21 cellular contexts compared by ENCODE assay signal in the genomic region with DNA sequence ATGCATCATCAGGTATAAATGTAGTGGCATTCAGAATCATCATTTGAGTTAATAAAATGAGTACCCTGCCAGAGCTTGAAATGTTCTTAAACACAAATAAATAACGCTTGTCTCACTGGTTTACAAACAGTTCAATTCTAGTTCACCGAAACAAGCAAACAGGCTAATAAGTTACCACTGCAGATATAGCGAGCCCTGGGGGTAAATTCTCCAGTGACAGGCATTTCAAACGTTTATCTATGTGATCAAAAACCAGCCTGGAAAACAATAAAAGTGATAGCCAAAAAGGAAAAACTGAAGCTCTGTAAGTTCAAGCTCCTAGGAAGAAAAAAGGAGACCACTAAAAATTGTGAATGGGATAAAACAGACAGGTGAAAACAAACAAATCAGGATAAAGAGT.
DNase-seq lines count a peak whose midpoint lies in the region; ATAC-seq and TF ChIP-seq lines count a peak whose summit lies in the region.
"Had no signal": no experiment of that assay in that cellular context is flagged by ENCODE, and none has a peak within 500 bp of the region (broad histone marks: within the 10 kb centered on the region; RNA-seq: fewer than 3 reads in every experiment).

No MANE protein-coding gene starts in this region.

- TF ChIP-seq CTCF in C4-2B (conservative IDR thresholded peaks at IDR 0.05) = no peak
- TF ChIP-seq CTCF in PC-9 (conservative IDR thresholded peaks at IDR 0.05) = no peak
- TF ChIP-seq CTCF in type B pancreatic cell (conservative IDR thresholded peaks at IDR 0.05) = no peak

- no peak overlapping the region for H3K23ac ChIP-seq in mesendoderm (ENCODE audit: low read length)

- no peak for ATAC-seq in left cardiac atrium
- ATAC-seq: Panc1 had no signal

- H3K56ac ChIP-seq in mesendoderm (ENCODE audit: low read length) = no peak overlapping the region

- no peak overlapping the region for H3K4ac ChIP-seq in mesendoderm (ENCODE audit: low read depth, low read length)

- no CpG with 5 or more reads among the region's 4 CpGs for WGBS in mesendoderm (ENCODE audit: extremely low coverage, insufficient coverage, low lambda C conversion rate)

- H2BK120ac ChIP-seq in mesendoderm (ENCODE audit: low read depth, low read length) = no peak overlapping the region

- H3K4me2 ChIP-seq in PC-9 (peak overlapping the region; percentile 1; the same call in 1 of the 2 replicates), mesendoderm (ENCODE audit: low read length) (no peak overlapping the region)
- H3K4me2 ChIP-seq: BLaER1 had no signal

- peak overlapping the region; percentile 40 for H3K4me3 Mint-ChIP-seq in type B pancreatic cell
- H3K4me3 Mint-ChIP-seq: CD4-positive, alpha-beta memory T cell had no signal

- H3K4me1 ChIP-seq in PC-9 (replicated peaks; ENCODE audit: insufficient read depth) = peaks cover 42% of the 10 kb centered on the region
- peaks cover 14% of the 10 kb centered on the region for H3K4me1 ChIP-seq in mesendoderm (ENCODE audit: control insufficient read depth, low read depth, low read length)

- no peak overlapping the region for H2BK15ac ChIP-seq in mesendoderm (replicated peaks; ENCODE audit: low read depth)

- H3K27me3 ChIP-seq in PC-9 (ENCODE audit: insufficient read depth, low read depth) = no peaks in the 10 kb centered on the region
- no peaks in the 10 kb centered on the region for H3K27me3 ChIP-seq in mesendoderm (ENCODE audit: insufficient read depth, low read length, poor library complexity)
- H3K27me3 ChIP-seq: BLaER1, SJSA1 had no signal

- H4K5ac ChIP-seq in mesendoderm (ENCODE audit: low read length) = no peak overlapping the region

- no peak overlapping the region for H4K8ac ChIP-seq in mesendoderm (ENCODE audit: low read depth, low read length)

- peaks cover 11% of the 10 kb centered on the region for H3K9me3 Mint-ChIP-seq in type B pancreatic cell

- no peak overlapping the region for H3K18ac ChIP-seq in mesendoderm (ENCODE audit: low read length)

- H3K9me2 ChIP-seq in PC-9 (ENCODE audit: insufficient read depth) = no peaks in the 10 kb centered on the region

- peaks cover 45% of the 10 kb centered on the region for H3K4me1 Mint-ChIP-seq in type B pancreatic cell (ENCODE audit: unreplicated experiment)

- H3F3A ChIP-seq in PC-9 (ENCODE audit: insufficient read depth, low read depth) = peaks cover 12% of the 10 kb centered on the region; the same call in 1 of the 2 replicates

- no peaks in the 10 kb centered on the region for H3K79me2 ChIP-seq in PC-9 (ENCODE audit: low read depth)
- no peaks in the 10 kb centered on the region for H3K79me2 ChIP-seq in mesendoderm (ENCODE audit: control insufficient read depth, insufficient read depth, low read length)

- CTCF ChIA-PET in PC-9 (lab: Charles Lee) = interaction anchor here (0.5 to 0.6 kb wide), 3 partner anchors 68 to 571 kb away, joined by 3 to 5 read pairs (median 4); no protein-coding TSS in a partner anchor

- H3K27ac Mint-ChIP-seq in type B pancreatic cell = peak overlapping the region; percentile 95

- no peak overlapping the region for H3K9ac ChIP-seq in mesendoderm (ENCODE audit: low read length)
- H3K9ac ChIP-seq: BLaER1, GM23248 had no signal

- H3K4me3 ChIP-seq in PC-9 = no peak overlapping the region
- no peak overlapping the region for H3K4me3 ChIP-seq in mesendoderm (ENCODE audit: low read length)
- H3K4me3 ChIP-seq: BLaER1, GM23248, SJSA1 had no signal

- BruUV-seq in PC-9 (replicated peaks; lab: Mats Ljungman, UMichigan) = no TSS peak

- no peaks in the 10 kb centered on the region for H3K27me3 Mint-ChIP-seq in type B pancreatic cell
- H3K27me3 Mint-ChIP-seq: CD4-positive, alpha-beta memory T cell had no signal

- no peak overlapping the region for H2AK5ac ChIP-seq in mesendoderm (ENCODE audit: low read length)

- peaks cover 2% of the 10 kb centered on the region; the same call in 1 of the 2 replicates for H3K9me3 ChIP-seq in PC-9 (ENCODE audit: insufficient read depth, low read depth)
- H3K9me3 ChIP-seq: BLaER1, SJSA1 had no signal

- no peak overlapping the region for H2BK5ac ChIP-seq in mesendoderm (ENCODE audit: low read length)

- POLR2A ChIA-PET in PC-9 (lab: Charles Lee; ENCODE audit: unreplicated experiment) = interaction anchor here (0.6 to 0.7 kb wide), 2 partner anchors 39 to 489 kb away, joined by 4 to 5 read pairs; no protein-coding TSS in a partner anchor

- peak in 1 of 2 experiments; percentile 76 for DNase-seq in PC-9
- DNase-seq in mesendoderm = peak; percentile 51
- no peak for DNase-seq in type B pancreatic cell (ENCODE audit: extremely low spot score, unreplicated experiment)
- no peak for DNase-seq in left cardiac atrium
- DNase-seq in NOMO-1 treated with DMSO at 0.1 percent for 48 hours (lab: John Stamatoyannopoulos, UW; ENCODE audit: unreplicated experiment) = no peak
- DNase-seq in stimulated activated CD4-positive, alpha-beta T cell treated with anti-CD3 and anti-CD28 coated beads, Interleukin-4, amount 100 ng/mL, for 24 hours = no peak
- DNase-seq: CD4-positive, alpha-beta memory T cell; DND-41; GM23248; HCEC 1CT; KBM-7; NCI-H1092 treated with DMSO at 0.1 percent for 48 hours; NCI-H1436 treated with DMSO at 0.1 percent for 48 hours; NCI-H1930; NCI-H510A; NCI-H748 treated with DMSO at 0.1 percent for 48 hours had no signal

- no peaks in the 10 kb centered on the region for H3K79me1 ChIP-seq in mesendoderm (ENCODE audit: low read length)

- H4K20me1 ChIP-seq in PC-9 (ENCODE audit: insufficient read depth) = no peaks in the 10 kb centered on the region
- H4K20me1 ChIP-seq: BLaER1 had no signal

- H3K27ac ChIP-seq in C4-2B = peak overlapping the region; percentile 42; the same call in 1 of the 2 replicates
- H3K27ac ChIP-seq in PC-9 = peak overlapping the region; percentile 17
- no peak overlapping the region for H3K27ac ChIP-seq in mesendoderm (ENCODE audit: low read depth, low read length)
- H3K27ac ChIP-seq: BLaER1, GM23248, HL-60, SJSA1 had no signal

- peaks cover 33% of the 10 kb centered on the region for H3K36me3 Mint-ChIP-seq in type B pancreatic cell

- no peaks in the 10 kb centered on the region; the same call in 1 of the 2 replicates for H3K36me3 ChIP-seq in PC-9 (ENCODE audit: low read depth)
- H3K36me3 ChIP-seq in mesendoderm (ENCODE audit: control insufficient read depth, insufficient read depth, low read length) = no peaks in the 10 kb centered on the region

- H2AFZ ChIP-seq in PC-9 = no peak overlapping the region
- H2AFZ ChIP-seq: GM23248 had no signal

- intact Hi-C loops in PC-9 (cut with micrococcal nuclease; ENCODE audit: unreplicated experiment) (no loop called here), left cardiac atrium (cut with DNase I) (no loop called here)
